22 cellular contexts compared by ENCODE assay signal in genomic region chr7:157944051-157944450, GRCh38.
"Had no signal": no experiment of that assay in that cellular context is flagged by ENCODE, and none has a peak within 500 bp of the region (broad histone marks: within the 10 kb centered on the region; RNA-seq: fewer than 3 reads in every experiment).

No MANE protein-coding gene starts in this region.

- H3K4me3 ChIP-seq: left ventricle myocardium inferior, lower lobe of right lung, right atrium auricular region, right lobe of liver, smooth muscle cell, tibial nerve, uterus had no signal

- H3K27me3 ChIP-seq: right atrium auricular region, right lobe of liver, tibial nerve, uterus had no signal

- H3K27ac ChIP-seq: left ventricle myocardium inferior, lower lobe of right lung, parathyroid adenoma, right atrium auricular region, right lobe of liver, tibial nerve, uterus had no signal

- H3K36me3 ChIP-seq: left ventricle myocardium inferior, lower lobe of right lung, right atrium auricular region, right lobe of liver, tibial nerve, uterus had no signal

- DNase-seq: hippocampal formation; left ventricle myocardium inferior; lower lobe of right lung; mammary epithelial cell; mesenchymal stem cell; naive thymus-derived CD4-positive, alpha-beta T cell; nucleus accumbens; right lobe of liver; stimulated activated CD4-positive, alpha-beta T cell treated with anti-CD3 and anti-CD28 coated beads, Interleukin-1b, Interleukin-23, amount 100 ng/mL, for 48 hours; stimulated activated CD4-positive, alpha-beta T cell treated with anti-CD3 and anti-CD28 coated beads, Interleukin-2, amount 100 ng/mL, for 48 hours; stimulated activated CD4-positive, alpha-beta T cell treated with anti-CD3 and anti-CD28 coated beads, Interleukin-4, amount 100 ng/mL, for 4 hours; stimulated activated CD8-positive, alpha-beta memory T cell treated with anti-CD3 and anti-CD28 coated beads, Interleukin-4, amount 100 ng/mL, for 48 hours; stimulated activated naive CD4-positive, alpha-beta T cell treated with Interleukin-2 at 50 U/mL for 16 hours; stimulated activated naive CD8-positive, alpha-beta T cell treated with anti-CD3 and anti-CD28 coated beads, Interleukin-15, amount 100 ng/mL, for 72 hours; substantia nigra; uterus had no signal

- H3K9me3 ChIP-seq: right lobe of liver, uterus had no signal

- H3K4me1 ChIP-seq: left ventricle myocardium inferior, lower lobe of right lung, parathyroid adenoma, right atrium auricular region, right lobe of liver, tibial nerve, uterus had no signal

- ATAC-seq: lower lobe of right lung; naive thymus-derived CD4-positive, alpha-beta T cell; natural killer cell treated with Interleukin-12 subunit alpha and Interleukin-12 subunit beta and Interleukin-15 and Interleukin-18, amount 100 ng/mL, for 72 hours; right lobe of liver; stimulated activated memory B cell treated with anti-CD40 and anti-IgM and Interleukin-4, amounts not matched to agents 10 μg/mL and 1 μg/mL and 100 μg/mL, for 72 hours; stimulated activated naive CD8-positive, alpha-beta T cell treated with anti-CD3 and anti-CD28 coated beads, Interleukin-15, amount 100 ng/mL, for 72 hours had no signal
